ENCODE assay signal across 8 cellular contexts in genomic region chr12:4910502-4911315, GRCh38. TPM values are rescaled to one million over a fixed set of nuclear protein-coding genes. Genes with fewer than 3 reads are reported as not detected.
A peak's percentile ranks its signal among the peaks of the same experiment; 100 is the strongest.
DNase-seq lines count a peak whose midpoint lies in the region; ATAC-seq, FAIRE-seq and TF ChIP-seq lines count a peak whose summit lies in the region.

No MANE protein-coding gene starts in this region.

- H3K79me2 ChIP-seq in H1 (ENCODE audit: control insufficient read depth in 1 of 2, insufficient read depth in 2 of 2, low read length in 2 of 2): no peaks in the 10 kb centered on the region
- no peaks in the 10 kb centered on the region for H3K79me2 ChIP-seq in mesendoderm (ENCODE audit: control insufficient read depth, insufficient read depth, low read length)

- DNase-seq in D721Med (ENCODE audit: insufficient read length, low spot score): peak; percentile 27
- peak in 1 of 2 experiments; percentile 60 for DNase-seq in H1 (ENCODE audit: low read depth in 1 of 2, low spot score in 2 of 2)
- no peak for DNase-seq in sciatic nerve (ENCODE audit: low spot score)
- no peak for DNase-seq in midbrain (lab: John Stamatoyannopoulos, UW)
- DNase-seq in mesendoderm: no peak

- H2BK120ac ChIP-seq in H1 (replicated peaks; ENCODE audit: low read depth, low read length): no peak overlapping the region
- no peak overlapping the region for H2BK120ac ChIP-seq in mesendoderm (ENCODE audit: low read depth, low read length)

- H2BK5ac ChIP-seq in H1 (ENCODE audit: low read depth, low read length) (no peak overlapping the region), mesendoderm (ENCODE audit: low read length) (no peak overlapping the region)

- H3K56ac ChIP-seq in H1 (replicated peaks; ENCODE audit: insufficient read length, low read depth, low read length) (no peak overlapping the region), mesendoderm (ENCODE audit: low read length) (no peak overlapping the region)

- no peak overlapping the region for H2BK12ac ChIP-seq in H1 (ENCODE audit: low read depth, low read length)

- H3K18ac ChIP-seq in H1 (ENCODE audit: extremely low read depth, low read length) (no peak overlapping the region; the same call in 1 of the 2 replicates), mesendoderm (ENCODE audit: low read length) (no peak overlapping the region)

- no peak overlapping the region for H3K4ac ChIP-seq in H1 (replicated peaks; ENCODE audit: insufficient read length, low read depth, low read length)
- no peak overlapping the region for H3K4ac ChIP-seq in mesendoderm (ENCODE audit: low read depth, low read length)

- H3K4me3 ChIP-seq in HUES64 (ENCODE audit: low read length) (peak overlapping the region; percentile 57), H1 (ENCODE audit: extremely low read depth in 1 of 4, insufficient read depth in 2 of 4, low read depth in 3 of 4, low read length in 4 of 4) (peak overlapping the region; percentile 46 to 70 (median 58)), neuron (ENCODE audit: low read length) (peak overlapping the region; percentile 18), mesendoderm (ENCODE audit: low read length) (no peak overlapping the region)

- H2AK5ac ChIP-seq in H1 (ENCODE audit: low read depth, low read length): no peak overlapping the region
- no peak overlapping the region for H2AK5ac ChIP-seq in mesendoderm (ENCODE audit: low read length)

- H4K91ac ChIP-seq in H1 (replicated peaks; ENCODE audit: insufficient read length, low read length): no peak overlapping the region

- no peak for TF ChIP-seq POLR2A in H1 (IDR thresholded peaks at IDR 0.05; ENCODE audit: control extremely low read depth in 1 of 2, low read depth in 2 of 2, low read length in 2 of 2)

- H3K4me1 ChIP-seq in HUES64 (ENCODE audit: insufficient read depth, low read length) (peaks cover 17% of the 10 kb centered on the region), H1 (replicated peaks in 1 of 4; ENCODE audit: control insufficient read depth in 3 of 4, insufficient read depth in 4 of 4, low read length in 3 of 4) (peaks cover 0 to 17% (median 10%) of the 10 kb centered on the region in 4 experiments; a peak in 6 of 7 replicates), neuron (ENCODE audit: insufficient read depth, low read length) (peaks cover 21% of the 10 kb centered on the region), mesendoderm (ENCODE audit: control insufficient read depth, low read depth, low read length) (peaks cover 2% of the 10 kb centered on the region)

- no peak overlapping the region for H3K14ac ChIP-seq in H1 (ENCODE audit: insufficient read length)

- H3K9ac ChIP-seq in HUES64 (ENCODE audit: low read depth, low read length): no peak overlapping the region
- no peak overlapping the region for H3K9ac ChIP-seq in H1 (replicated peaks in 1 of 4; ENCODE audit: extremely low read depth in 1 of 4, low read depth in 3 of 4, low read length in 3 of 4)
- no peak overlapping the region for H3K9ac ChIP-seq in mesendoderm (ENCODE audit: low read length)

- no peak for TF ChIP-seq RAD21 in H1 (IDR thresholded peaks at IDR 0.05 in 1 of 2, conservative IDR thresholded peaks at IDR 0.05 in 1 of 2; ENCODE audit: low read depth in 2 of 2, low read length in 2 of 2)

- H4K5ac ChIP-seq in H1 (ENCODE audit: insufficient read length, low read depth, low read length): no peak overlapping the region
- no peak overlapping the region for H4K5ac ChIP-seq in mesendoderm (ENCODE audit: low read length)

- no peak overlapping the region for H2BK20ac ChIP-seq in H1 (ENCODE audit: low read length)

- TF ChIP-seq EP300 in H1 (IDR thresholded peaks at IDR 0.05; ENCODE audit: borderline replicate concordance in 1 of 2, low read depth in 2 of 2, low read length in 2 of 2): no peak

- POLR2A ChIA-PET in H1 (lab: Charles Lee; ENCODE audit: partially characterized antibody): no interaction called here

- CTCF ChIA-PET in H1 (lab: Charles Lee; ENCODE audit: partially characterized antibody): interaction anchor here (0.5 to 12.1 kb wide), 17 partner anchors 9 to 95 kb away, joined by 3 to 162 read pairs (median 3); no protein-coding TSS in a partner anchor

- H2AFZ ChIP-seq in H1 (ENCODE audit: low read length) (peak overlapping the region; percentile 87; the same call in 1 of the 2 replicates), neuron (ENCODE audit: low read depth, low read length) (no peak overlapping the region)

- H3K36me3 ChIP-seq in HUES64 (ENCODE audit: insufficient read depth, low read length) (no peaks in the 10 kb centered on the region), H1 (ENCODE audit: control insufficient read depth in 2 of 4, insufficient read depth in 4 of 4, low read length in 3 of 4) (no peaks in the 10 kb centered on the region; a peak in 1 of 8 replicates), neuron (ENCODE audit: insufficient read depth, low read length) (no peaks in the 10 kb centered on the region), mesendoderm (ENCODE audit: control insufficient read depth, insufficient read depth, low read length) (no peaks in the 10 kb centered on the region)

- H3K9me3 ChIP-seq in HUES64 (ENCODE audit: insufficient read depth, low read depth, low read length) (0 out of 2 replicates have a peak, but pooled peaks cover 6% of the 10 kb centered on the region), H1 (ENCODE audit: insufficient read depth in 2 of 2, low read depth in 1 of 2, low read length in 1 of 2) (peaks cover 3 to 9% of the 10 kb centered on the region in 2 experiments; a peak in 2 of 4 replicates), neuron (ENCODE audit: low read length) (peaks cover 11% of the 10 kb centered on the region)

- 5% methylated on average over 49 of the region's 49 CpGs for WGBS in HUES64
- 10% methylated on average over 28 of the region's 49 CpGs; no CpG with 5 or more reads in 1 of the 2 experiments for WGBS in H1 (ENCODE audit: extremely low coverage in 1 of 2, insufficient coverage in 1 of 2, insufficient read length in 1 of 2, insufficient replicate concordance in 2 of 2, low coverage in 1 of 2, low lambda C conversion rate in 2 of 2, missing lambda C conversion rate in 1 of 2), 2 experiments
- no CpG with 5 or more reads among the region's 49 CpGs for WGBS in mesendoderm (ENCODE audit: extremely low coverage, insufficient coverage, low lambda C conversion rate)

- peak overlapping the region; percentile 1; the same call in 1 of the 2 replicates for H4K8ac ChIP-seq in H1 (ENCODE audit: extremely low read depth, insufficient read depth, low read length)
- no peak overlapping the region for H4K8ac ChIP-seq in mesendoderm (ENCODE audit: low read depth, low read length)

- no peak overlapping the region for H2BK15ac ChIP-seq in H1 (ENCODE audit: low read length)
- H2BK15ac ChIP-seq in mesendoderm (replicated peaks; ENCODE audit: low read depth): no peak overlapping the region

- H3K27me3 ChIP-seq in HUES64 (ENCODE audit: insufficient read depth, low read length): peaks cover 90% of the 10 kb centered on the region
- H3K27me3 ChIP-seq in H1 (replicated peaks in 1 of 4; ENCODE audit: control insufficient read depth in 3 of 4, extremely low read depth in 1 of 4, insufficient read depth in 3 of 4, low read length in 3 of 4): peaks cover 33 to 58% (median 46%) of the 10 kb centered on the region in 4 experiments
- H3K27me3 ChIP-seq in neuron (ENCODE audit: insufficient read depth, low read length): peaks cover 77% of the 10 kb centered on the region
- peaks cover 42% of the 10 kb centered on the region for H3K27me3 ChIP-seq in mesendoderm (ENCODE audit: insufficient read depth, low read length, poor library complexity)

- H3K23ac ChIP-seq in H1 (ENCODE audit: insufficient read length) (no peak overlapping the region), mesendoderm (ENCODE audit: low read length) (no peak overlapping the region)

- H4K20me1 ChIP-seq in H1 (replicated peaks in 1 of 2; ENCODE audit: control insufficient read depth in 1 of 2, insufficient read depth in 2 of 2, low read length in 2 of 2): peaks cover 0 to 2% of the 10 kb centered on the region in 2 experiments

- peak overlapping the region; percentile 88 to 99 for H3K4me2 ChIP-seq in H1 (ENCODE audit: insufficient read depth in 1 of 2, low read depth in 2 of 2, low read length in 2 of 2)
- no peak overlapping the region for H3K4me2 ChIP-seq in mesendoderm (ENCODE audit: low read length)

- no peak for FAIRE-seq in D721Med (lab: Jason Lieb, UNC)
- FAIRE-seq in H1 (lab: Jason Lieb, UNC): no peak

- TF ChIP-seq CTCF in D721Med (IDR thresholded peaks at IDR 0.05; ENCODE audit: insufficient read depth, missing control alignments) (no peak), H1 (IDR thresholded peaks at IDR 0.05; ENCODE audit: control extremely low read depth in 1 of 3, insufficient read depth in 1 of 3, low read depth in 1 of 3, low read length in 3 of 3) (no peak)

- no peak overlapping the region for H3K27ac ChIP-seq in HUES64 (ENCODE audit: low read depth, low read length)
- H3K27ac ChIP-seq in H1 (ENCODE audit: low read depth, low read length): no peak overlapping the region
- no peak overlapping the region for H3K27ac ChIP-seq in mesendoderm (ENCODE audit: low read depth, low read length)

- H3K23me2 ChIP-seq in H1 (ENCODE audit: low read depth, low read length): peaks cover 15% of the 10 kb centered on the region; the same call in 1 of the 2 replicates

- intact Hi-C loops in sciatic nerve (cut with DNase I): no loop called here

- H3K79me1 ChIP-seq in H1 (ENCODE audit: low read depth, low read length): no peaks in the 10 kb centered on the region
- H3K79me1 ChIP-seq in mesendoderm (ENCODE audit: low read length): no peaks in the 10 kb centered on the region

- no peak for ATAC-seq in sciatic nerve
- ATAC-seq in GM19463 (IDR thresholded peaks at IDR 0.05; ENCODE audit: unreplicated experiment): no peak

TF ChIP-seq in H1, 55 proteins besides CTCF, POLR2A, EP300 and RAD21:
- TF ChIP-seq CEBPB (IDR thresholded peaks at IDR 0.05; ENCODE audit: low read depth, low read length) (no peak), SUZ12 (IDR thresholded peaks at IDR 0.05; ENCODE audit: low read length) (peak; percentile 82; the same call in 1 of the 2 replicates), SIN3A (conservative IDR thresholded peaks at IDR 0.05 in 1 of 2, IDR thresholded peaks at IDR 0.05 in 1 of 2; ENCODE audit: low read depth in 1 of 2, low read length in 2 of 2) (no peak), EZH2 (IDR thresholded peaks at IDR 0.05; ENCODE audit: low read depth, low read length, severe bottlenecking) (peak; percentile 87)

RNA-seq across cellular contexts. Expression of gene KCNA1, which starts 1.0 kb away (rescaled TPM):
- polyA plus RNA-seq in HUES64 (2013, experiment 1 of 2): 0.25 TPM
- polyA plus RNA-seq in HUES64 (2013, experiment 2 of 2): 0.19 TPM
- 0.23 and 0.30 TPM in 2 replicates for total RNA-seq in H1 (2021; fragmentation: NEBNext Ultra II Directional; extraction: Animal tissue kit (Norgen Biotek cat#: 25700))
- 0.19 and 0.23 TPM in 2 replicates for polyA plus RNA-seq in H1 (2011; rRNA removed)
- 0.12 TPM for polyA plus RNA-seq in H1 (2011; cell fraction: cytosol; rRNA removed)
- 0.36 TPM for polyA plus RNA-seq in H1 (2011; cell fraction: nucleus; rRNA removed)
- polyA plus RNA-seq in H1 (2012, experiment 1 of 2): 0.06 to 0.46 TPM (median 0.16 TPM) in 4 replicates
- polyA plus RNA-seq in H1 (2012, experiment 2 of 2): 0.01 TPM
- polyA plus RNA-seq in H1 (2013, experiment 1 of 2): 0.10 TPM
- 0.13 TPM for polyA plus RNA-seq in H1 (2013, experiment 2 of 2)
- polyA minus RNA-seq in H1 (2011; rRNA and poly(A)+ RNA removed): 0.59 and 1.1 TPM in 2 replicates
- polyA minus RNA-seq in H1 (2011; cell fraction: cytosol; rRNA and poly(A)+ RNA removed): not detected
- polyA minus RNA-seq in H1 (2011; cell fraction: nucleus; rRNA and poly(A)+ RNA removed): 1.3 TPM
- 5.2 TPM for total RNA-seq in sciatic nerve
- 0.01 TPM for polyA plus RNA-seq in mesendoderm (2013, experiment 1 of 2)
- polyA plus RNA-seq in mesendoderm (2013, experiment 2 of 2): 0.03 TPM
